ENCODE assay signal across 8 cellular contexts in the genomic region with DNA sequence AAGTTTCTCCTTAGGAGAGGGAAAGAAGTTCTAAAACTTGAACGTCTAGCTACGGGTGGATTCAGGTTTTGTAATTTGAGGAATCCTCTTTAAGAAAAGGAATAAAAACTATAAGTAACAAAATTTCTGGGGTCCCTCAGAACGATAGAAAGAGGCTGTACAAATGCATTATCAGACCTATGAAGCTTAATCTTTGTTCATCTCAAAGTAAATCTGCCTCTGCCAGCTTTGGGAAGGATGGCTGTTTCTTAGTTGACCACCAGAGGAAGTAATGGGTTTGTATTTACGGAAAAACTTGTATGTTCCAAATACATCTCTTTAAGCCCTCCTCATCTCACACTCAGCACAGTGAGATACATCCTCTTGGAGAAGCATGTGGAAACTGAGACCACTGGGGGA. TPM values are rescaled to one million over a fixed set of nuclear protein-coding genes. Genes with fewer than 3 reads are reported as not detected.
DNase-seq lines count a peak whose midpoint lies in the region; ATAC-seq and FAIRE-seq lines count a peak whose summit lies in the region.

No MANE protein-coding gene starts in this region.

- peaks cover 26% of the 10 kb centered on the region for H3K36me3 Mint-ChIP-seq in effector memory CD8-positive, alpha-beta T cell (ENCODE audit: insufficient read depth)
- H3K36me3 Mint-ChIP-seq in naive thymus-derived CD8-positive, alpha-beta T cell = peaks cover 0 to 9% (median 0%) of the 10 kb centered on the region in 3 donors

- no peak for ATAC-seq in effector memory CD8-positive, alpha-beta T cell (replicated peaks)
- no peak for ATAC-seq in naive thymus-derived CD8-positive, alpha-beta T cell

- peak; percentile 25 to 26 for DNase-seq in AML-193 (lab: John Stamatoyannopoulos, UW)
- no peak for DNase-seq in GM19239 (ENCODE audit: insufficient read length, low spot score)
- peak; percentile 60 for DNase-seq in RPMI7951 (ENCODE audit: low read depth)
- DNase-seq in effector memory CD8-positive, alpha-beta T cell = no peak
- peak in 1 of 10 donors; percentile 2 for DNase-seq in naive thymus-derived CD8-positive, alpha-beta T cell
- DNase-seq in ureter (ENCODE audit: low spot score) = no peak
- no peak for DNase-seq in NCI-H345 (lab: John Stamatoyannopoulos, UW)
- no peak for DNase-seq in DMS79 (lab: John Stamatoyannopoulos, UW)

- no peaks in the 10 kb centered on the region for H3K27me3 Mint-ChIP-seq in effector memory CD8-positive, alpha-beta T cell
- H3K27me3 Mint-ChIP-seq in naive thymus-derived CD8-positive, alpha-beta T cell = no peaks in the 10 kb centered on the region

- H3K4me1 Mint-ChIP-seq in effector memory CD8-positive, alpha-beta T cell (ENCODE audit: low read depth in 2 of 2) = peaks cover 8 to 19% of the 10 kb centered on the region in 2 donors
- peaks cover 14 to 24% (median 19%) of the 10 kb centered on the region in 4 donors for H3K4me1 Mint-ChIP-seq in naive thymus-derived CD8-positive, alpha-beta T cell

- POLR2A ChIA-PET in naive thymus-derived CD8-positive, alpha-beta T cell (lab: Charles Lee) = interaction anchor here (0.8 to 3.6 kb wide), 7 partner anchors 9 to 173 kb away, joined by 3 to 66 read pairs (median 4); partner anchors contain the start of genes ACADSB, BUB3, C10orf88 and FAM24B

- H3K4me3 Mint-ChIP-seq in effector memory CD8-positive, alpha-beta T cell = peak overlapping the region; percentile 90 to 92
- H3K4me3 Mint-ChIP-seq in naive thymus-derived CD8-positive, alpha-beta T cell = peak overlapping the region; percentile 89 to 95 (median 92)

- peak overlapping the region; percentile 97 for H3K27ac Mint-ChIP-seq in effector memory CD8-positive, alpha-beta T cell
- H3K27ac Mint-ChIP-seq in naive thymus-derived CD8-positive, alpha-beta T cell = peak overlapping the region; percentile 90 to 99 (median 98)

- peak; percentile 54 for FAIRE-seq in GM19239 (lab: Jason Lieb, UNC)

- no peaks in the 10 kb centered on the region for H3K9me3 Mint-ChIP-seq in effector memory CD8-positive, alpha-beta T cell
- no peaks in the 10 kb centered on the region for H3K9me3 Mint-ChIP-seq in naive thymus-derived CD8-positive, alpha-beta T cell

RNA-seq across cellular contexts. Expression of gene PSTK, which starts 0.9 kb away (rescaled TPM):
- total RNA-seq in RPMI7951 (2014; rRNA removed; shearing (Covaris generic)) = 7.4 and 8.5 TPM in 2 replicates
- total RNA-seq in naive thymus-derived CD8-positive, alpha-beta T cell = 1 to 10 TPM; 5.6 to 6.3 TPM
- polyA plus RNA-seq in naive thymus-derived CD8-positive, alpha-beta T cell = 10 to 100 TPM in 2 of 3 donors, 1 to 10 TPM in 1; 8.8 to 11.7 (median 11.0) TPM
- total RNA-seq in ureter = 5.1 TPM

RNA-seq across cellular contexts. Expression of gene C10orf88, which starts 27.0 kb away (rescaled TPM):
- 6.1 and 6.4 TPM in 2 replicates for total RNA-seq in RPMI7951 (2014; rRNA removed; shearing (Covaris generic))
- total RNA-seq in naive thymus-derived CD8-positive, alpha-beta T cell = 10 to 100 TPM; 13.3 to 13.9 TPM
- polyA plus RNA-seq in naive thymus-derived CD8-positive, alpha-beta T cell = 1 to 10 TPM; 6.0 to 8.8 (median 7.0) TPM
- total RNA-seq in ureter = 10.7 TPM

RNA-seq across cellular contexts. Expression of gene IKZF5, which starts 27.5 kb away (rescaled TPM):
- total RNA-seq in RPMI7951 (2014; rRNA removed; shearing (Covaris generic)) = 2.6 and 4.4 TPM in 2 replicates
- total RNA-seq in naive thymus-derived CD8-positive, alpha-beta T cell = 10 to 100 TPM; 47.3 to 50.5 TPM
- polyA plus RNA-seq in naive thymus-derived CD8-positive, alpha-beta T cell = 10 to 100 TPM; 13.1 to 22.2 (median 15.8) TPM
- total RNA-seq in ureter = 18.5 TPM

RNA-seq across cellular contexts. Expression of gene ACADSB, which starts 27.7 kb away (rescaled TPM):
- 3.8 and 4.2 TPM in 2 replicates for total RNA-seq in RPMI7951 (2014; rRNA removed; shearing (Covaris generic))
- total RNA-seq in naive thymus-derived CD8-positive, alpha-beta T cell = 10 to 100 TPM; 46.3 to 46.8 TPM
- 10 to 100 TPM; 28.3 to 46.4 (median 33.4) TPM for polyA plus RNA-seq in naive thymus-derived CD8-positive, alpha-beta T cell
- 34.9 TPM for total RNA-seq in ureter

Comparison
In these comparisons a context has a peak if more than half of its experiments do, and no peak if none do; other contexts are left out.
1. DNase-seq: peak in AML-193 (2 of 2) and RPMI7951 (single experiment); none in GM19239 (single experiment), effector memory CD8-positive, alpha-beta T cell (0 of 3), ureter (single experiment), NCI-H345 (single experiment) and DMS79 (single experiment).